In genomic region chr5:132344775-132345514, GRCh38 we compare ENCODE assay signal across 22 cellular contexts. TPM values are rescaled to one million over a fixed set of nuclear protein-coding genes. Genes with fewer than 3 reads are reported as not detected.
DNase-seq lines count a peak whose midpoint lies in the region; ATAC-seq, FAIRE-seq and TF ChIP-seq lines count a peak whose summit lies in the region.
"Had no signal": no experiment of that assay in that cellular context is flagged by ENCODE, and none has a peak within 500 bp of the region (broad histone marks: within the 10 kb centered on the region; RNA-seq: fewer than 3 reads in every experiment).

No MANE protein-coding gene starts in this region.

- WGBS in right cardiac atrium, result 70% methylated on average over 5 of the region's 5 CpGs
- WGBS in gastroesophageal sphincter (ENCODE audit: low coverage in 1 of 2), 2 donors, result 57 to 70% methylated on average over 4 of the region's 5 CpGs

- H3K9me3 ChIP-seq in left ventricle myocardium inferior (replicated peaks) (peaks cover 13% of the 10 kb centered on the region), right cardiac atrium (ENCODE audit: control insufficient read depth, low read length) (no peaks in the 10 kb centered on the region), gastrocnemius medialis (no peaks in the 10 kb centered on the region), gastroesophageal sphincter (peaks cover 0 to 9% (median 0%) of the 10 kb centered on the region in 3 donors), kidney (ENCODE audit: control insufficient read depth in 1 of 2, low read length in 2 of 2) (no peaks in the 10 kb centered on the region)
- H3K9me3 ChIP-seq: BE2C, HAP-1 had no signal

- in situ Hi-C loops in gastrocnemius medialis (cut with MboI; ENCODE audit: low sequenced_read_pairs in 4 of 4), result no loop called here

- H3K27ac ChIP-seq in left ventricle myocardium inferior (replicated peaks) (peak overlapping the region; percentile 42), right cardiac atrium (ENCODE audit: low read length) (no peak overlapping the region), gastrocnemius medialis (peak overlapping the region in 3 of 4 donors; percentile 22 to 72 (median 41)), gastroesophageal sphincter (no peak overlapping the region), kidney (ENCODE audit: low read depth in 2 of 2, low read length in 2 of 2) (no peak overlapping the region)
- H3K27ac ChIP-seq: GM23248 had no signal

- TF ChIP-seq POLR2A in gastrocnemius medialis (IDR thresholded peaks at IDR 0.05), result no peak
- no peak for TF ChIP-seq POLR2A in gastroesophageal sphincter (IDR thresholded peaks at IDR 0.05)

- H3K27me3 ChIP-seq in left ventricle myocardium inferior (ENCODE audit: low read depth), result no peaks in the 10 kb centered on the region
- no peaks in the 10 kb centered on the region for H3K27me3 ChIP-seq in right cardiac atrium (ENCODE audit: control insufficient read depth, insufficient read depth)
- no peaks in the 10 kb centered on the region for H3K27me3 ChIP-seq in gastrocnemius medialis
- no peaks in the 10 kb centered on the region for H3K27me3 ChIP-seq in gastroesophageal sphincter
- H3K27me3 ChIP-seq: BE2C had no signal

- TF ChIP-seq CTCF in left ventricle myocardium inferior (IDR thresholded peaks at IDR 0.05; ENCODE audit: borderline replicate concordance) (no peak), epithelial cell of esophagus (IDR thresholded peaks at IDR 0.05; ENCODE audit: insufficient read depth, low read depth, low read length, missing control alignments) (no peak), gastrocnemius medialis (IDR thresholded peaks at IDR 0.05 in 4 of 5, conservative IDR thresholded peaks at IDR 0.05 in 1 of 5) (no peak), gastroesophageal sphincter (IDR thresholded peaks at IDR 0.05) (no peak), kidney (IDR thresholded peaks at IDR 0.05; ENCODE audit: borderline replicate concordance, extremely low read depth, insufficient read depth) (no peak)

- H3K4me1 ChIP-seq in left ventricle myocardium inferior, result peaks cover 28% of the 10 kb centered on the region
- H3K4me1 ChIP-seq in right cardiac atrium (ENCODE audit: control insufficient read depth, insufficient read depth, low read length), result no peaks in the 10 kb centered on the region
- H3K4me1 ChIP-seq in gastrocnemius medialis, result peaks cover 21 to 25% of the 10 kb centered on the region in 2 donors
- no peaks in the 10 kb centered on the region for H3K4me1 ChIP-seq in gastroesophageal sphincter
- H3K4me1 ChIP-seq in kidney (ENCODE audit: control insufficient read depth in 1 of 2, insufficient read depth in 1 of 2, low read depth in 1 of 2, low read length in 2 of 2), result peaks cover 0 to 7% of the 10 kb centered on the region in 2 donors
- H3K4me1 ChIP-seq: BE2C had no signal

- no peak for TF ChIP-seq EP300 in gastroesophageal sphincter (IDR thresholded peaks at IDR 0.05)

- intact Hi-C loops in left ventricle myocardium inferior (cut with micrococcal nuclease) (no loop called here), right cardiac atrium (cut with DNase I) (no loop called here), gastrocnemius medialis (cut with DNase I; ENCODE audit: low total_unique reads) (no loop called here), kidney (cut with DNase I) (no loop called here)

- ATAC-seq in right cardiac atrium (no peak), gastrocnemius medialis (peak in 1 of 2 donors; percentile 44), gastroesophageal sphincter (no peak)

- H3K36me3 ChIP-seq in left ventricle myocardium inferior (peaks cover 19% of the 10 kb centered on the region), gastrocnemius medialis (peaks cover 0 to 13% of the 10 kb centered on the region in 2 donors), gastroesophageal sphincter (peaks cover 0 to 18% of the 10 kb centered on the region in 2 donors), kidney (ENCODE audit: control insufficient read depth in 1 of 2, insufficient read depth in 2 of 2, low read length in 2 of 2) (peaks cover 3 to 4% of the 10 kb centered on the region in 2 donors)
- H3K36me3 ChIP-seq: BE2C, HAP-1 had no signal

- no peak overlapping the region for H3K9ac ChIP-seq in kidney (ENCODE audit: low read length in 2 of 2)
- H3K9ac ChIP-seq: GM23248 had no signal

- H3K4me3 ChIP-seq in left ventricle myocardium inferior (no peak overlapping the region), right cardiac atrium (ENCODE audit: low read length) (no peak overlapping the region), epithelial cell of esophagus (ENCODE audit: low read length) (no peak overlapping the region), gastrocnemius medialis (peak overlapping the region in 1 of 4 donors; percentile 0), gastroesophageal sphincter (no peak overlapping the region), kidney (ENCODE audit: low read length in 2 of 2) (no peak overlapping the region)
- H3K4me3 ChIP-seq: GM23248, HAP-1 had no signal

- no peak for FAIRE-seq in kidney (lab: Jason Lieb, UNC)
- FAIRE-seq: A204.1, G401.6, GM12891 had no signal

- DNase-seq in left ventricle myocardium inferior (no peak), right cardiac atrium (no peak), amniotic epithelial cell (ENCODE audit: low read depth) (peak; percentile 6), epithelial cell of esophagus (ENCODE audit: low read depth) (peak; percentile 58), gastrocnemius medialis (no peak), kidney (no peak)
- DNase-seq: ACHN; BE2C; C1 segment of cervical spinal cord; CD4-positive, CD25-positive, alpha-beta regulatory T cell; CD8-positive, alpha-beta memory T cell; COR-L47; DMS 273 treated with DMSO at 0.1 percent for 48 hours; DMS53; DND-41; EL; GM23248 had no signal

RNA-seq across cellular contexts. Expression of gene SLC22A5, which starts 24.6 kb away (rescaled TPM):
- total RNA-seq in left ventricle myocardium inferior (20.8 TPM), right cardiac atrium (10 to 100 TPM in 3 of 4 donors, 1 to 10 TPM in 1; 9.3 to 17.5 (median 14.4) TPM), gastrocnemius medialis (100 to 1,000 TPM in 1 of 4 donors, 10 to 100 TPM in 3; 56.2 to 116 (median 79.2) TPM), gastroesophageal sphincter (1 to 10 TPM; 6.5 to 9.6 (median 7.5) TPM), kidney (28.3 TPM)
- polyA plus RNA-seq in right cardiac atrium (5.7 TPM), kidney (ENCODE audit: insufficient read depth, low read depth, low replicate concordance) (36.3 TPM)

RNA-seq across cellular contexts. Expression of gene SLC22A4, which starts 50.8 kb away (rescaled TPM):
- total RNA-seq in left ventricle myocardium inferior (2.0 TPM), right cardiac atrium (1 to 10 TPM; 1.9 to 6.5 (median 2.4) TPM), gastrocnemius medialis (1 to 10 TPM; 5.4 to 6.7 (median 6.2) TPM), gastroesophageal sphincter (1 to 10 TPM in 1 of 4 donors, under 1 TPM in 3; 0.25 to 1.1 (median 0.61) TPM), kidney (2.4 TPM)
- polyA plus RNA-seq in right cardiac atrium (0.86 TPM), kidney (ENCODE audit: insufficient read depth, low read depth, low replicate concordance) (7.6 TPM)
- total RNA-seq: CD4-positive, CD25-positive, alpha-beta regulatory T cell had no signal
- polyA plus RNA-seq: CD4-positive, CD25-positive, alpha-beta regulatory T cell had no signal

Comparison
In these comparisons a context has a peak if more than half of its experiments do, and no peak if none do; other contexts are left out.
1. H3K27ac ChIP-seq: peak in left ventricle myocardium inferior (single experiment) and gastrocnemius medialis (3 of 4); none in right cardiac atrium (single experiment), gastroesophageal sphincter (0 of 4) and kidney (0 of 2).
2. DNase-seq: peak in amniotic epithelial cell (single experiment) and epithelial cell of esophagus (single experiment); none in left ventricle myocardium inferior (single experiment), right cardiac atrium (0 of 3), gastrocnemius medialis (0 of 2) and kidney (single experiment).